Comparison of ENCODE assay signal across 15 cellular contexts in the genomic region with DNA sequence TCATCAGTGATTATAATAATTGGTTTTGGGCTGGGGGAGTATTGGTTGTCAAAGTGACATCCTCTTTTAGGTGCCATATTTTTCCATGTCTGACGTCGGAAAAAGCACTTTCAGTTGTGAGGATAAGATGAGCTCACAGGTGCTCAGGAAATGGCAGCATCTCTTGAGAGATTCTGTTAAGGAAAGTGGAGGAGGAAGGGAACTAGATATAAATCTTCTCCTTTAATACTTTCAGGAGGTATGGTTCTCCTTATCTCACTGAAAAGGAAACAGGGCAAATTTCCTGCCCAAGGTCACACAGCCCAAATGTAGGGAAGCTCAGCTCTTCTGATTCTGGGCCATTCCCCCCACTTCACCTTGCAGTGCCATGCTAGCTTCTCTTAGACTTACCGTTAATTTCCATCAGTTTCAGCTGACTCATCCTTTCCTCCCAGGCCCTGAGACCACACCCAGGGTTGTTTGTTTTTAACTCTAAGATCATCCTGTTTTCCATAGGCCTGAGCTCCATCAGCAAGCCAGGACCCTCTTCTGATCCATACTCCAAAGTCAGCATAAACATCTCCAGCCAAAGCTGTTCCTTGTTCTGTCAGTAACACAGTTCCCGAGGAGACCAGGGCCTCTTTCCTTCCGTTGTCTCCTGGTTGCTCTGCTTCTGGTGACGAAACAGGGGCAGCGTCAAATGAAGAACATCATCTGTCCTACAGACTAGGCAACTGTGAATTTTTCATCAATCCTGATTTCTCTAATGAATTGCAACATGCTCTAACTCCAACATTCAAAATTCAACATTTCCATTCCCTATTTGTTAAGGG.
DNase-seq lines count a peak whose midpoint lies in the region; FAIRE-seq and TF ChIP-seq lines count a peak whose summit lies in the region.
"Had no signal": no experiment of that assay in that cellular context is flagged by ENCODE, and none has a peak within 500 bp of the region (broad histone marks: within the 10 kb centered on the region; RNA-seq: fewer than 3 reads in every experiment).

No MANE protein-coding gene starts in this region.

- H3K4me1 ChIP-seq in kidney (ENCODE audit: control insufficient read depth in 1 of 2, insufficient read depth in 1 of 2, low read depth in 1 of 2, low read length in 2 of 2) (peaks cover 48 to 61% of the 10 kb centered on the region in 2 donors), esophagus squamous epithelium (peaks cover 0 to 10% (median 3%) of the 10 kb centered on the region in 3 donors)
- H3K4me1 ChIP-seq: body of pancreas had no signal

- peak overlapping the region; percentile 80 for H3K27ac ChIP-seq in HL-60 (replicated peaks)
- peak overlapping the region; percentile 45 to 50 for H3K27ac ChIP-seq in kidney (ENCODE audit: low read depth in 2 of 2, low read length in 2 of 2)
- H3K27ac ChIP-seq in esophagus squamous epithelium = no peak overlapping the region
- no peak overlapping the region for H3K27ac ChIP-seq in coronary artery

- DNase-seq in CD14-positive monocyte (ENCODE audit: low spot score) = no peak
- DNase-seq in HL-60 (ENCODE audit: low read depth in 1 of 2, low spot score in 1 of 2) = peak; percentile 56 to 86
- DNase-seq in T-helper 2 cell treated with Interferon-gamma antibody and Interleukin-4, amounts not matched to agents 5 μg/mL and 100 μg/mL, for 36 hours (ENCODE audit: low spot score) = peak; percentile 36
- no peak for DNase-seq in kidney
- DNase-seq in GM03348 (ENCODE audit: low spot score) = no peak
- no peak for DNase-seq in esophagus squamous epithelium (lab: John Stamatoyannopoulos, UW)
- DNase-seq in coronary artery (ENCODE audit: low spot score) = no peak
- no peak for DNase-seq in stimulated activated CD4-positive, alpha-beta T cell treated with anti-CD3 and anti-CD28 coated beads, Interleukin-15, amount 100 ng/mL, for 24 hours
- DNase-seq: activated CD4-positive, alpha-beta T cell treated with anti-CD3 and anti-CD28 coated beads, Interleukin-2, amount 50 U/mL, for 4 hours; foreskin melanocyte; GOT3; NCI-H146; trophoblast cell had no signal

- TF ChIP-seq CTCF in CD14-positive monocyte (IDR thresholded peaks at IDR 0.05) (no peak), HL-60 (IDR thresholded peaks at IDR 0.05; ENCODE audit: insufficient read depth, low read length) (no peak), kidney (IDR thresholded peaks at IDR 0.05; ENCODE audit: borderline replicate concordance, extremely low read depth, insufficient read depth) (no peak), esophagus squamous epithelium (IDR thresholded peaks at IDR 0.05) (no peak), coronary artery (IDR thresholded peaks at IDR 0.05) (no peak)

- H3K27me3 Mint-ChIP-seq in CD14-positive monocyte (ENCODE audit: low read depth in 3 of 3) = peaks cover 0 to 1% (median 0%) of the 10 kb centered on the region in 3 donors
- H3K27me3 Mint-ChIP-seq in T-helper 2 cell treated with Interferon-gamma antibody and Interleukin-4, amounts not matched to agents 5 μg/mL and 100 μg/mL, for 36 hours (ENCODE audit: low read depth) = no peaks in the 10 kb centered on the region
- H3K27me3 Mint-ChIP-seq: progenitor cell of endocrine pancreas had no signal

- no peak overlapping the region for H3K9ac ChIP-seq in kidney (ENCODE audit: low read length in 2 of 2)

- H3K36me3 ChIP-seq in kidney (ENCODE audit: control insufficient read depth in 1 of 2, insufficient read depth in 2 of 2, low read length in 2 of 2) (no peaks in the 10 kb centered on the region), esophagus squamous epithelium (no peaks in the 10 kb centered on the region)

- no peaks in the 10 kb centered on the region for H3K27me3 ChIP-seq in HL-60 (ENCODE audit: insufficient read depth, poor library complexity, severe bottlenecking)
- peaks cover 0 to 16% (median 0%) of the 10 kb centered on the region in 4 donors for H3K27me3 ChIP-seq in esophagus squamous epithelium
- H3K27me3 ChIP-seq: body of pancreas had no signal

- TF ChIP-seq POLR2A in esophagus squamous epithelium (IDR thresholded peaks at IDR 0.05) = no peak

- H3K9me3 Mint-ChIP-seq in CD14-positive monocyte = no peaks in the 10 kb centered on the region
- H3K9me3 Mint-ChIP-seq in T-helper 2 cell treated with Interferon-gamma antibody and Interleukin-4, amounts not matched to agents 5 μg/mL and 100 μg/mL, for 36 hours = no peaks in the 10 kb centered on the region

- H3K4me3 ChIP-seq in HL-60 (replicated peaks; ENCODE audit: insufficient read depth, low read length) (peak overlapping the region; percentile 12; the same call in 1 of the 2 replicates), kidney (ENCODE audit: low read length in 2 of 2) (no peak overlapping the region), esophagus squamous epithelium (no peak overlapping the region), coronary artery (no peak overlapping the region)
- H3K4me3 ChIP-seq: body of pancreas had no signal

- intact Hi-C loops in CD14-positive monocyte (cut with micrococcal nuclease) = no loop called here
- intact Hi-C loops in kidney (cut with DNase I) = no loop called here
- intact Hi-C loops in esophagus squamous epithelium (cut with DNase I) = no loop called here

- FAIRE-seq in kidney (lab: Jason Lieb, UNC) = no peak

- 51 to 58% methylated on average over 7 of the region's 7 CpGs for WGBS in esophagus squamous epithelium, 2 donors

- H3K4me3 Mint-ChIP-seq in CD14-positive monocyte = peak overlapping the region; percentile 56 to 84
- peak overlapping the region; percentile 49 for H3K4me3 Mint-ChIP-seq in T-helper 2 cell treated with Interferon-gamma antibody and Interleukin-4, amounts not matched to agents 5 μg/mL and 100 μg/mL, for 36 hours

- H3K4me1 Mint-ChIP-seq in CD14-positive monocyte = peaks cover 88% of the 10 kb centered on the region
- H3K4me1 Mint-ChIP-seq in T-helper 2 cell treated with Interferon-gamma antibody and Interleukin-4, amounts not matched to agents 5 μg/mL and 100 μg/mL, for 36 hours (ENCODE audit: low read depth) = peaks cover 30% of the 10 kb centered on the region

- H3K36me3 Mint-ChIP-seq in CD14-positive monocyte = no peaks in the 10 kb centered on the region
- H3K36me3 Mint-ChIP-seq in T-helper 2 cell treated with Interferon-gamma antibody and Interleukin-4, amounts not matched to agents 5 μg/mL and 100 μg/mL, for 36 hours (ENCODE audit: low read depth) = peaks cover 2% of the 10 kb centered on the region

- peak overlapping the region; percentile 92 to 96 (median 94) for H3K27ac Mint-ChIP-seq in CD14-positive monocyte
- peak overlapping the region; percentile 75 for H3K27ac Mint-ChIP-seq in T-helper 2 cell treated with Interferon-gamma antibody and Interleukin-4, amounts not matched to agents 5 μg/mL and 100 μg/mL, for 36 hours
- H3K27ac Mint-ChIP-seq: progenitor cell of endocrine pancreas had no signal

- H3K9me3 ChIP-seq in kidney (ENCODE audit: control insufficient read depth in 1 of 2, low read length in 2 of 2) (no peaks in the 10 kb centered on the region), esophagus squamous epithelium (no peaks in the 10 kb centered on the region)
- H3K9me3 ChIP-seq: body of pancreas had no signal

Comparison
In these comparisons a context has a peak if more than half of its experiments do, and no peak if none do; other contexts are left out.
1. DNase-seq: peak in HL-60 (2 of 2) and T-helper 2 cell treated with Interferon-gamma antibody and Interleukin-4, amounts not matched to agents 5 μg/mL and 100 μg/mL, for 36 hours (single experiment); none in CD14-positive monocyte (single experiment), kidney (single experiment), GM03348 (single experiment), esophagus squamous epithelium (single experiment), coronary artery (single experiment) and stimulated activated CD4-positive, alpha-beta T cell treated with anti-CD3 and anti-CD28 coated beads, Interleukin-15, amount 100 ng/mL, for 24 hours (single experiment).
2. H3K27ac ChIP-seq: peak in HL-60 (single experiment) and kidney (2 of 2); none in esophagus squamous epithelium (0 of 4) and coronary artery (0 of 2).